Comparison of ENCODE assay signal across 9 cellular contexts in the genomic region with DNA sequence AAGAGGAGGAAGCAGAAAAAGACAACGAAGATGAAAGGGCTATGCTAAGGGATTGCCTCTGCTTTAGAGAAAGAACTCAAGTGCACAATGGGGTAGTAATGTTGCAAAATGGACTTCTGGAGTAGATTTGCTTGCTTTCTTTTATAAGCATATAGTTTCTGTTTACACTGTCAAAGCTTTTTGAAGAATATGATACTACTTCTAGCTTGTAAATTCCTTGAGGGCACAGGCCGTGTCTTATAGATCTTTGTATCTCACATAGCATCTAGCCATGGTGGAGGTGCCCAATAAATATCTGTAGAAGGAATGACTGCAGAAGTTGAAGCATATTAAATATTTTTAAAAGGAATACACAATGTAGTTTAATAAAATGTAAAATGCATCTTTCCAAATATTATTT.
"Had no signal": no experiment of that assay in that cellular context is flagged by ENCODE, and none has a peak within 500 bp of the region (broad histone marks: within the 10 kb centered on the region; RNA-seq: fewer than 3 reads in every experiment).

No MANE protein-coding gene starts in this region.

- FAIRE-seq: H1, H54, HepG2 had no signal

- H3K27ac ChIP-seq: HL-60, KMS-11 had no signal

- H3K4me2 ChIP-seq: GM23338, KMS-11 had no signal

- ATAC-seq: GM23338, HepG2 had no signal

- DNase-seq: H9, HCEC 1CT, KBM-7 had no signal

- H3K4me3 ChIP-seq: GM23338 had no signal
